In the genomic region with DNA sequence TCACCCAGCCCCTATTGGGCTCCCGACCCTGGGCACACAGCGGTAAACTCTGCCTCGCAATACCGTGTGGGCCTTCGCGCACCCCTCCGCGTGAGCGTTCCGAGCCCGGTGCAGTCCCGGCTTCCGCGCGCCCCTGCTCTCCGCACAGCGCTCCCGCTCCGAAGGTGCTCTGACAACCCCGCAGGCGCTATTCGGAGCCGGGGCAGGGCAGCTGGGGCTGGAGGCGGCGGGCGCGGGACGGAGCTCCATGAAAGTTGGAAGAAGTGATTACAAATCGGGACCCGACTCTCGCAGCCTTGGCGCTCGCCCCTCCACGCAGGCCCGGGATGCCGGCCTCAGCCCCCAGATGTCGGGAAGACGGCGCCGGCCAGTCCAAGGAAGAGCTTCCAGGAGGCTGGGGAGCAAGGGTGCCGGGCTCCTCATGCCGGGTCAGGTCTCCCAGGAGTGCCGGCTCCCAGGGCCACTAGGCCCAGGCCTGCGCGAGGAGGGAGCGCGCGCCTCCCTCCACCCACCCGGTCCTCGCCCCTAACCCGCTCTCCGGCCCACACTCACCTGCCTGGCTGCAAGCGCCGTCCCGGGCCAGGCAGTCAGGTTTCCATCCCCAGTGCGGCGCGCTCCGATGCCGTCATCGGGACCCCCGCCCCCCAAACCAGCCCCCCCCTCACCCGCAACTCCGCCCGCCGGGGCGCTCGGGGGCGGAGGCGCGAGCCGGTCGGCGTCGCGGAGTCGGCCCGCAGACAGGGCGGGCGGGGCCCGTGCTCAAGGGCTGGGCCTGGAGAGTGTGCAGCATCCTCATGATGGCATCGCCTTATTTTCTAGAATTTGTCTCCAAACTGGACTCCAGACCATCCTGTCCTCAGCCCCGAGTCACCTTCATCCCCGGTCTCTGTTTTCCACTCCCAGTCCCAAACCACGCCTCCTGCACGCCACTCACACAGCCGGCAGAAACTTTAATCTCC, we compare ENCODE assay signal across 8 cellular contexts. TPM values are rescaled to one million over a fixed set of nuclear protein-coding genes. Genes with fewer than 3 reads are reported as not detected.
DNase-seq lines count a peak whose midpoint lies in the region; ATAC-seq and TF ChIP-seq lines count a peak whose summit lies in the region.

A gene with protein sequence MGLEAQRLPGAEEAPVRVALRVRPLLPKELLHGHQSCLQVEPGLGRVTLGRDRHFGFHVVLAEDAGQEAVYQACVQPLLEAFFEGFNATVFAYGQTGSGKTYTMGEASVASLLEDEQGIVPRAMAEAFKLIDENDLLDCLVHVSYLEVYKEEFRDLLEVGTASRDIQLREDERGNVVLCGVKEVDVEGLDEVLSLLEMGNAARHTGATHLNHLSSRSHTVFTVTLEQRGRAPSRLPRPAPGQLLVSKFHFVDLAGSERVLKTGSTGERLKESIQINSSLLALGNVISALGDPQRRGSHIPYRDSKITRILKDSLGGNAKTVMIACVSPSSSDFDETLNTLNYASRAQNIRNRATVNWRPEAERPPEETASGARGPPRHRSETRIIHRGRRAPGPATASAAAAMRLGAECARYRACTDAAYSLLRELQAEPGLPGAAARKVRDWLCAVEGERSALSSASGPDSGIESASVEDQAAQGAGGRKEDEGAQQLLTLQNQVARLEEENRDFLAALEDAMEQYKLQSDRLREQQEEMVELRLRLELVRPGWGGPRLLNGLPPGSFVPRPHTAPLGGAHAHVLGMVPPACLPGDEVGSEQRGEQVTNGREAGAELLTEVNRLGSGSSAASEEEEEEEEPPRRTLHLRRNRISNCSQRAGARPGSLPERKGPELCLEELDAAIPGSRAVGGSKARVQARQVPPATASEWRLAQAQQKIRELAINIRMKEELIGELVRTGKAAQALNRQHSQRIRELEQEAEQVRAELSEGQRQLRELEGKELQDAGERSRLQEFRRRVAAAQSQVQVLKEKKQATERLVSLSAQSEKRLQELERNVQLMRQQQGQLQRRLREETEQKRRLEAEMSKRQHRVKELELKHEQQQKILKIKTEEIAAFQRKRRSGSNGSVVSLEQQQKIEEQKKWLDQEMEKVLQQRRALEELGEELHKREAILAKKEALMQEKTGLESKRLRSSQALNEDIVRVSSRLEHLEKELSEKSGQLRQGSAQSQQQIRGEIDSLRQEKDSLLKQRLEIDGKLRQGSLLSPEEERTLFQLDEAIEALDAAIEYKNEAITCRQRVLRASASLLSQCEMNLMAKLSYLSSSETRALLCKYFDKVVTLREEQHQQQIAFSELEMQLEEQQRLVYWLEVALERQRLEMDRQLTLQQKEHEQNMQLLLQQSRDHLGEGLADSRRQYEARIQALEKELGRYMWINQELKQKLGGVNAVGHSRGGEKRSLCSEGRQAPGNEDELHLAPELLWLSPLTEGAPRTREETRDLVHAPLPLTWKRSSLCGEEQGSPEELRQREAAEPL (N-terminal part only) (minus strand): TSS at position 621 of the 959 bp plus-strand sequence. CDS start 2,537 bp downstream, outside the sequence.

- H3K27me3 ChIP-seq in DOHH2 (ENCODE audit: control insufficient read depth, low read length) (peaks cover 36% of the 10 kb centered on the region), HUES6 (ENCODE audit: control insufficient read depth, insufficient read depth, low read length) (peaks cover under 1% of the 10 kb centered on the region; the same call in 1 of the 2 replicates), gastroesophageal sphincter (no peaks in the 10 kb centered on the region), neuron (ENCODE audit: insufficient read depth, low read length) (peaks cover 3% of the 10 kb centered on the region)

- H3K9me3 ChIP-seq in DOHH2 (ENCODE audit: control insufficient read depth, insufficient read depth, low read length), result no peaks in the 10 kb centered on the region
- H3K9me3 ChIP-seq in HUES6 (ENCODE audit: control insufficient read depth, insufficient read depth, low read depth, low read length), result no peaks in the 10 kb centered on the region
- no peaks in the 10 kb centered on the region for H3K9me3 ChIP-seq in gastroesophageal sphincter
- no peaks in the 10 kb centered on the region for H3K9me3 ChIP-seq in neuron (ENCODE audit: low read length)

- CTCF ChIA-PET in activated CD8-positive, alpha-beta T cell treated with anti-CD3 and anti-CD28 coated beads, Interleukin-2, amount 10 ng/mL, durations not matched to agents 7 days and 5 days (lab: Charles Lee), result no interaction called here

- H3K27ac ChIP-seq in DOHH2 (ENCODE audit: low read depth, low read length), result no peak within 1 kb of the TSS
- H3K27ac ChIP-seq in HUES6 (ENCODE audit: low read depth, low read length), result no peak within 1 kb of the TSS
- peak within 1 kb of the TSS; percentile 14 to 88 (median 80) for H3K27ac ChIP-seq in gastroesophageal sphincter

- peak within 1 kb of the TSS; percentile 62 for H3K9ac ChIP-seq in HUES6 (ENCODE audit: low read length)

- no peaks in the 10 kb centered on the region for H3K9me2 ChIP-seq in DOHH2 (replicated peaks; ENCODE audit: control insufficient read depth, low read length)

- H3K9me3 Mint-ChIP-seq in activated CD8-positive, alpha-beta T cell treated with anti-CD3 and anti-CD28 coated beads, Interleukin-2, amount 10 ng/mL, durations not matched to agents 7 days and 5 days (ENCODE audit: insufficient read depth), result no peaks in the 10 kb centered on the region

- no peak for TF ChIP-seq POLR2A in gastroesophageal sphincter (IDR thresholded peaks at IDR 0.05)

- WGBS in gastroesophageal sphincter (ENCODE audit: low coverage in 1 of 2), 2 donors, result 3 to 12% methylated on average over 6 to 19 of the region's 87 CpGs

- peaks cover 15% of the 10 kb centered on the region for H3K4me1 Mint-ChIP-seq in activated CD8-positive, alpha-beta T cell treated with anti-CD3 and anti-CD28 coated beads, Interleukin-2, amount 10 ng/mL, durations not matched to agents 7 days and 5 days (ENCODE audit: low read depth)

- peak within 1 kb of the TSS; percentile 96 for H2AFZ ChIP-seq in neuron (ENCODE audit: low read depth, low read length)

- TF ChIP-seq CTCF in DOHH2 (IDR thresholded peaks at IDR 0.05; ENCODE audit: low read depth, low read length, poor library complexity, severe bottlenecking) (no peak), gastroesophageal sphincter (IDR thresholded peaks at IDR 0.05) (no peak)

- H3K36me3 Mint-ChIP-seq in activated CD8-positive, alpha-beta T cell treated with anti-CD3 and anti-CD28 coated beads, Interleukin-2, amount 10 ng/mL, durations not matched to agents 7 days and 5 days (ENCODE audit: low read depth), result no peaks in the 10 kb centered on the region

- H3K27ac Mint-ChIP-seq in activated CD8-positive, alpha-beta T cell treated with anti-CD3 and anti-CD28 coated beads, Interleukin-2, amount 10 ng/mL, durations not matched to agents 7 days and 5 days, result no peak within 1 kb of the TSS

- H3K79me2 ChIP-seq in DOHH2 (ENCODE audit: control insufficient read depth, low read length), result no peaks in the 10 kb centered on the region

- no peak for TF ChIP-seq EP300 in gastroesophageal sphincter (IDR thresholded peaks at IDR 0.05)

- H3K27me3 Mint-ChIP-seq in activated CD8-positive, alpha-beta T cell treated with anti-CD3 and anti-CD28 coated beads, Interleukin-2, amount 10 ng/mL, durations not matched to agents 7 days and 5 days (ENCODE audit: low read depth), result peaks cover 54% of the 10 kb centered on the region

- H4K20me1 ChIP-seq in DOHH2 (ENCODE audit: control insufficient read depth, insufficient read depth, low read depth, low read length), result no peaks in the 10 kb centered on the region

- no peaks in the 10 kb centered on the region for H3F3A ChIP-seq in DOHH2 (ENCODE audit: control insufficient read depth, insufficient read depth)

- H3K4me3 ChIP-seq in DOHH2 (ENCODE audit: low read length) (peak within 1 kb of the TSS; percentile 20; the same call in 1 of the 2 replicates), HUES6 (ENCODE audit: low read depth, low read length) (peak within 1 kb of the TSS; percentile 77), gastroesophageal sphincter (peak within 1 kb of the TSS; percentile 83), neuron (ENCODE audit: low read length) (peak within 1 kb of the TSS; percentile 81)

- H3K4me3 Mint-ChIP-seq in activated CD8-positive, alpha-beta T cell treated with anti-CD3 and anti-CD28 coated beads, Interleukin-2, amount 10 ng/mL, durations not matched to agents 7 days and 5 days, result peak within 1 kb of the TSS; percentile 57

- ATAC-seq in activated CD8-positive, alpha-beta T cell treated with anti-CD3 and anti-CD28 coated beads, Interleukin-2, amount 10 ng/mL, durations not matched to agents 7 days and 5 days, result peak; percentile 77
- peak; percentile 84 for ATAC-seq in gastroesophageal sphincter
- ATAC-seq in GM19397 (IDR thresholded peaks at IDR 0.05; ENCODE audit: unreplicated experiment), result no peak
- ATAC-seq in GM18517 (IDR thresholded peaks at IDR 0.05; ENCODE audit: unreplicated experiment), result no peak
- no peak for ATAC-seq in HG03571 (IDR thresholded peaks at IDR 0.05; ENCODE audit: unreplicated experiment)

- H3K36me3 ChIP-seq in DOHH2 (ENCODE audit: control insufficient read depth, low read length) (no peaks in the 10 kb centered on the region), HUES6 (ENCODE audit: control insufficient read depth, insufficient read depth, low read length) (peaks cover 11% of the 10 kb centered on the region), gastroesophageal sphincter (peaks cover 0 to 13% of the 10 kb centered on the region in 2 donors), neuron (ENCODE audit: insufficient read depth, low read length) (peaks cover 3% of the 10 kb centered on the region)

- peak within 1 kb of the TSS; percentile 34 for H3K4me2 ChIP-seq in DOHH2 (ENCODE audit: low read length)

- DNase-seq in activated CD8-positive, alpha-beta T cell treated with anti-CD3 and anti-CD28 coated beads, Interleukin-2, amount 10 ng/mL, durations not matched to agents 7 days and 5 days, result peak; percentile 32

- no peaks in the 10 kb centered on the region for H3K4me1 ChIP-seq in DOHH2 (ENCODE audit: control insufficient read depth, low read length)
- peaks cover 4% of the 10 kb centered on the region; the same call in 1 of the 2 replicates for H3K4me1 ChIP-seq in HUES6 (ENCODE audit: control insufficient read depth, insufficient read depth, low read length)
- H3K4me1 ChIP-seq in gastroesophageal sphincter, result peaks cover 0 to 33% (median 0%) of the 10 kb centered on the region in 3 donors
- peaks cover 4% of the 10 kb centered on the region for H3K4me1 ChIP-seq in neuron (ENCODE audit: insufficient read depth, low read length)

- POLR2A ChIA-PET in activated CD8-positive, alpha-beta T cell treated with anti-CD3 and anti-CD28 coated beads, Interleukin-2, amount 10 ng/mL, durations not matched to agents 7 days and 5 days (lab: Charles Lee), result no interaction called here

RNA-seq across cellular contexts. Expression of the gene that starts here (rescaled TPM):
- total RNA-seq in activated CD8-positive, alpha-beta T cell treated with anti-CD3 and anti-CD28 coated beads, Interleukin-2, amount 10 ng/mL, durations not matched to agents 7 days and 5 days, result under 1 TPM; 0.21 to 0.37 TPM
- total RNA-seq in gastroesophageal sphincter, result 10 to 100 TPM; 17.0 to 26.3 (median 18.3) TPM

Comparison
In these comparisons a context has a peak if more than half of its experiments do, and no peak if none do; other contexts are left out.
1. RNA of the gene that starts here (total RNA-seq): 17.0 to 26.3 TPM in gastroesophageal sphincter; 0.21 to 0.37 TPM in activated CD8-positive, alpha-beta T cell treated with anti-CD3 and anti-CD28 coated beads, Interleukin-2, amount 10 ng/mL, durations not matched to agents 7 days and 5 days; every median in the first group is over 10 times any median in the second.
2. Peak in DNase-seq and ATAC-seq in activated CD8-positive, alpha-beta T cell treated with anti-CD3 and anti-CD28 coated beads, Interleukin-2, amount 10 ng/mL, durations not matched to agents 7 days and 5 days; RNA of the gene not detected or under 1 TPM.
3. H3K27ac ChIP-seq: peak in gastroesophageal sphincter (4 of 4); none in DOHH2 (single experiment) and HUES6 (single experiment).
4. H3K4me3 ChIP-seq: peak in every context shown above with its lines; median percentile 83 in gastroesophageal sphincter; 81 in neuron; 77 in HUES6; 20 in DOHH2.